25 cellular contexts compared by ENCODE assay signal in the genomic region with DNA sequence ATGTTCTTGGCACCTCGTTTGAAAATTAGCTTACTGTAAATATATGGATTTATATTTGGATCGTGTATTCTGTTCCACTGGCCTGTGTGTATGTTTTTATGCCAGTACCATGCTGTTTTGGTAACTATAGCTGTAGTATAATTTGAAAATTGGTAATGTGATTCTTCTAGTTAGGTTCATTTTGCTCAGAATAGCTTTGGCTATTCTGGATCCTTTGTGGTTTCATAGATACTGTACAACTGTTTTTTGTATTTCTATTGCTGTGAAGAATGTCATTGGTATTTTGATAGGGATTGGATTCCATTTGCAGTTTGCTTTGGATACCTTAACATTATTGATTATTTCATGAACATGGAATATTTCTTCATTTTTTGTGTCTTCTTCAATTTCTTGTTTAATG.
"Had no signal": no experiment of that assay in that cellular context is flagged by ENCODE, and none has a peak within 500 bp of the region (broad histone marks: within the 10 kb centered on the region; RNA-seq: fewer than 3 reads in every experiment).

No MANE protein-coding gene starts in this region.

- ATAC-seq: naive thymus-derived CD4-positive, alpha-beta T cell; natural killer cell treated with Interleukin-12 subunit alpha and Interleukin-12 subunit beta and Interleukin-15 and Interleukin-18, amount 100 ng/mL, for 72 hours; right cardiac atrium; sciatic nerve; stimulated activated naive B cell treated with anti-CD40 and anti-IgM and Interleukin-4, amounts not matched to agents 10 μg/mL and 1 μg/mL and 100 μg/mL, for 72 hours; stimulated activated naive CD8-positive, alpha-beta T cell treated with anti-CD3 and anti-CD28 coated beads, Interleukin-15, Interleukin-2, amounts not matched to agents 100 U/mL and 50 U/mL, for 24 hours; upper lobe of right lung had no signal

- H3K27ac ChIP-seq: left ventricle myocardium inferior, ovary, prostate gland, skin epidermis, stomach, suprapubic skin, thoracic aorta, tibial artery, upper lobe of right lung had no signal

- DNase-seq: islet precursor cell; left ventricle myocardium inferior; mesendoderm; naive thymus-derived CD4-positive, alpha-beta T cell; ovary; retina; right cardiac atrium; stimulated activated CD4-positive, alpha-beta T cell treated with anti-CD3 and anti-CD28 coated beads, Interleukin-12 subunit alpha, Interleukin-12 subunit beta, amount 100 ng/mL, for 4 hours; stimulated activated CD4-positive, alpha-beta T cell treated with anti-CD3 and anti-CD28 coated beads, Interleukin-15, amount 100 ng/mL, for 24 hours; stimulated activated CD4-positive, alpha-beta T cell treated with anti-CD3 and anti-CD28 coated beads, Interleukin-2, amount 100 ng/mL, for 24 hours; stimulated activated CD4-positive, alpha-beta T cell treated with anti-CD3 and anti-CD28 coated beads, Interleukin-4, amount 100 ng/mL, for 1 hour; stimulated activated naive B cell treated with anti-CD40 and anti-IgM and Interleukin-4, amounts not matched to agents 10 μg/mL and 1 μg/mL and 100 μg/mL, for 72 hours; stimulated activated naive CD8-positive, alpha-beta T cell treated with anti-CD3 and anti-CD28 coated beads, Interleukin-15, Interleukin-2, amounts not matched to agents 100 U/mL and 50 U/mL, for 24 hours; stomach; tibial artery; trophoblast cell; upper lobe of right lung had no signal

- H3K4me1 ChIP-seq: left ventricle myocardium inferior, prostate gland, stomach, suprapubic skin, tibial artery, upper lobe of right lung had no signal

- H3K4me3 ChIP-seq: left ventricle myocardium inferior, lung, ovary, prostate gland, skin epidermis, stomach, suprapubic skin, thoracic aorta, tibial artery, upper lobe of right lung had no signal

- H3K36me3 ChIP-seq: left ventricle myocardium inferior, ovary, prostate gland, stomach, suprapubic skin, thoracic aorta, tibial artery, upper lobe of right lung had no signal

- H3K27me3 ChIP-seq: ovary, stomach, suprapubic skin, tibial artery, upper lobe of right lung had no signal

- H3K9me3 ChIP-seq: ovary, prostate gland, suprapubic skin, upper lobe of right lung had no signal

- FAIRE-seq: urothelium cell line had no signal
